In genomic region chr6:13327691-13328075, GRCh38 we compare ENCODE assay signal across 8 cellular contexts. TPM values are rescaled to one million over a fixed set of nuclear protein-coding genes. Genes with fewer than 3 reads are reported as not detected.
A peak's percentile ranks its signal among the peaks of the same experiment; 100 is the strongest.
DNase-seq lines count a peak whose midpoint lies in the region; ATAC-seq and TF ChIP-seq lines count a peak whose summit lies in the region.

No MANE protein-coding gene starts in this region.

- DNase-seq in GF-D8 (lab: John Stamatoyannopoulos, UW) (peak; percentile 36), Karpas-422 (peak; percentile 65), mesendoderm (no peak), mesenteric fat pad (ENCODE audit: low spot score) (no peak), AG08395 (ENCODE audit: low spot score) (no peak), NCI-H187 treated with DMSO at 0.1 percent for 48 hours (lab: John Stamatoyannopoulos, UW) (no peak)

- ATAC-seq in HG03469 (IDR thresholded peaks at IDR 0.05; ENCODE audit: unreplicated experiment) = no peak

- no peaks in the 10 kb centered on the region for H4K20me1 ChIP-seq in Karpas-422 (ENCODE audit: insufficient read depth, low read depth, low read length)

- peak overlapping the region; percentile 76 for H4K8ac ChIP-seq in mesendoderm (ENCODE audit: low read depth, low read length)

- peaks cover 8% of the 10 kb centered on the region for H3K27me3 Mint-ChIP-seq in brain

- no peak overlapping the region for H2BK120ac ChIP-seq in mesendoderm (ENCODE audit: low read depth, low read length)

- H3K9me3 ChIP-seq in Karpas-422 (ENCODE audit: low read length) = no peaks in the 10 kb centered on the region

- H2BK5ac ChIP-seq in mesendoderm (ENCODE audit: low read length) = no peak overlapping the region

- H3K23ac ChIP-seq in mesendoderm (ENCODE audit: low read length) = no peak overlapping the region

- H3K4me1 Mint-ChIP-seq in brain = peaks cover 46% of the 10 kb centered on the region

- no peaks in the 10 kb centered on the region for H3K9me3 Mint-ChIP-seq in brain

- H2BK15ac ChIP-seq in mesendoderm (replicated peaks; ENCODE audit: low read depth) = no peak overlapping the region

- peak overlapping the region; percentile 99 for H3K4me3 ChIP-seq in Karpas-422 (ENCODE audit: low read length)
- peak overlapping the region; percentile 98 for H3K4me3 ChIP-seq in mesendoderm (ENCODE audit: low read length)

- no peak overlapping the region for H3K4ac ChIP-seq in mesendoderm (ENCODE audit: low read depth, low read length)

- H3K4me3 Mint-ChIP-seq in brain = peak overlapping the region; percentile 94 to 96 (median 95)

- no peaks in the 10 kb centered on the region for H3K27me3 ChIP-seq in Karpas-422 (ENCODE audit: low read length)
- no peaks in the 10 kb centered on the region for H3K27me3 ChIP-seq in mesendoderm (ENCODE audit: insufficient read depth, low read length, poor library complexity)

- H3K27ac ChIP-seq in Karpas-422 (ENCODE audit: low read length) = no peak overlapping the region
- peak overlapping the region; percentile 56 for H3K27ac ChIP-seq in mesendoderm (ENCODE audit: low read depth, low read length)

- H4K5ac ChIP-seq in mesendoderm (ENCODE audit: low read length) = no peak overlapping the region

- TF ChIP-seq CTCF in brain (conservative IDR thresholded peaks at IDR 0.05) = no peak

- peaks cover 2% of the 10 kb centered on the region for H3K79me1 ChIP-seq in mesendoderm (ENCODE audit: low read length)

- peak overlapping the region; percentile 86 for H3K9ac ChIP-seq in Karpas-422 (ENCODE audit: low read length)
- H3K9ac ChIP-seq in mesendoderm (ENCODE audit: low read length) = peak overlapping the region; percentile 80

- H3K4me2 ChIP-seq in Karpas-422 (ENCODE audit: low read depth, low read length, poor library complexity, severe bottlenecking) (peak overlapping the region; percentile 98), mesendoderm (ENCODE audit: low read length) (peak overlapping the region; percentile 93)

- 0 out of 2 replicates have a peak overlapping the region, but pooled peaks have one; percentile 80 for H2AFZ ChIP-seq in Karpas-422 (ENCODE audit: low read length)

- H3K18ac ChIP-seq in mesendoderm (ENCODE audit: low read length) = no peak overlapping the region

- H3K79me2 ChIP-seq in Karpas-422 (ENCODE audit: low read length) (peaks cover 21% of the 10 kb centered on the region), mesendoderm (ENCODE audit: control insufficient read depth, insufficient read depth, low read length) (peaks cover 10% of the 10 kb centered on the region)

- peaks cover 30% of the 10 kb centered on the region for H3K36me3 Mint-ChIP-seq in brain

- peak overlapping the region; percentile 93 to 99 (median 95) for H3K27ac Mint-ChIP-seq in brain

- peak overlapping the region; percentile 51 for H2AK5ac ChIP-seq in mesendoderm (ENCODE audit: low read length)

- peaks cover 4% of the 10 kb centered on the region; the same call in 1 of the 2 replicates for H3K36me3 ChIP-seq in Karpas-422 (ENCODE audit: insufficient read depth, low read length)
- peaks cover 4% of the 10 kb centered on the region for H3K36me3 ChIP-seq in mesendoderm (ENCODE audit: control insufficient read depth, insufficient read depth, low read length)

- peak overlapping the region; percentile 88 for H3K56ac ChIP-seq in mesendoderm (ENCODE audit: low read length)

- no CpG with 5 or more reads among the region's 10 CpGs for whole genome bisulfite sequencing in mesendoderm (ENCODE audit: extremely low coverage, insufficient coverage, low lambda C conversion rate)

- H3K4me1 ChIP-seq in Karpas-422 (ENCODE audit: low read length) (peaks cover 24% of the 10 kb centered on the region), mesendoderm (ENCODE audit: control insufficient read depth, low read depth, low read length) (no peaks in the 10 kb centered on the region)

- no peaks in the 10 kb centered on the region for H3K9me2 ChIP-seq in Karpas-422 (replicated peaks; ENCODE audit: insufficient read depth, low read length)

RNA-seq across cellular contexts. Expression of gene TBC1D7, which starts 0.7 kb away (rescaled TPM):
- total RNA-seq in Karpas-422 (2014; rRNA removed; shearing (Covaris generic); ENCODE audit: low replicate concordance) = 16.3 and 28.6 TPM in 2 replicates
- 39.1 TPM for polyA plus RNA-seq in brain (ENCODE audit: insufficient read depth, low read depth, low replicate concordance)
- polyA plus RNA-seq in mesendoderm (2013, experiment 1 of 2) = 38.5 TPM
- 40.5 TPM for polyA plus RNA-seq in mesendoderm (2013, experiment 2 of 2)
- total RNA-seq in mesenteric fat pad = 11.0 TPM

Comparison
In these comparisons a context has a peak if more than half of its experiments do, and no peak if none do; other contexts are left out.
1. DNase-seq: peak in GF-D8 (single experiment) and Karpas-422 (single experiment); none in mesendoderm (single experiment), mesenteric fat pad (single experiment), AG08395 (single experiment) and NCI-H187 treated with DMSO at 0.1 percent for 48 hours (single experiment).